In genomic region chr17:32349854-32350661, GRCh38 we compare ENCODE assay signal across 1 cellular context.
TF ChIP-seq lines count a peak whose summit lies in the region.

TSS of gene ZNF207 (plus strand) at chr17:32350157. CDS start at chr17:32350286, 129 bp downstream.

TF ChIP-seq in H1, 55 proteins besides CTCF, POLR2A, EP300 and RAD21 (continued from another document):
- TF ChIP-seq SP1 (IDR thresholded peaks at IDR 0.05; ENCODE audit: low read depth, low read length) (peak; percentile 65; the same call in 1 of the 2 replicates), BACH1 (IDR thresholded peaks at IDR 0.05; ENCODE audit: low read length) (no peak), FOSL1 (IDR thresholded peaks at IDR 0.05; ENCODE audit: insufficient read depth, low read depth, low read length) (no peak), ATF2 (IDR thresholded peaks at IDR 0.05; ENCODE audit: low read length) (peak; percentile 52; the same call in 1 of the 2 replicates), ATF3 (IDR thresholded peaks at IDR 0.05; ENCODE audit: insufficient read depth, low read depth, low read length) (peak; percentile 74), TAF1 (IDR thresholded peaks at IDR 0.05; ENCODE audit: low read depth, low read length) (peak; percentile 98), TBP (IDR thresholded peaks at IDR 0.05; ENCODE audit: low read depth, low read length) (peak; percentile 93), GTF2F1 (IDR thresholded peaks at IDR 0.05; ENCODE audit: borderline replicate concordance, low read depth, low read length) (0 out of 2 replicates have a peak, but pooled peaks have one; percentile 62), SAP30 (IDR thresholded peaks at IDR 0.05; ENCODE audit: insufficient read depth, insufficient replicate concordance, low read length) (peak; percentile 67), POLR2AphosphoS5 (IDR thresholded peaks at IDR 0.05; ENCODE audit: low read depth, low read length) (peak; percentile 95)
